Comparison of ENCODE assay signal across 9 cellular contexts in the genomic region with DNA sequence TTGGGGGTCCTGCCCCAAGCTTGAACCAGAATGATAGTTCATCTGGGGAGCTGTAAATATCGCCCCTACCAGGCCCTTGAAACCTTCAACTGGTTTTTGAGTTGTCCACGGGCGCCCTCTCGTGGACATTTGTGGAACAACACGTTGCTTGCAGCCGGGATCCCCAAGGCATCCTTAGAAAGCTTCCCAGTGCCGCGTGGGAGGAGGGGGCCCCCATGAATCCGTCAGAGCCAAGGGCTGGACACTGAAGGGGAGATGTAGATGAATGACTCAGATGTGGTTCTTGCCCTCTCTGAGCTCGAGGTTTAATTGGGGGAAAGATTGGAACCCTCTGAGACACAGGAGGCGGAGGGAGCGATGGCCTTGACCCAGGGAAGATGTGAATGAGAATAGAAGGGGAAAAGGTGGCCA. TPM values are rescaled to one million over a fixed set of nuclear protein-coding genes. Genes with fewer than 3 reads are reported as not detected.
DNase-seq lines count a peak whose midpoint lies in the region; ATAC-seq and TF ChIP-seq lines count a peak whose summit lies in the region.
"Had no signal": no experiment of that assay in that cellular context is flagged by ENCODE, and none has a peak within 500 bp of the region (broad histone marks: within the 10 kb centered on the region; RNA-seq: fewer than 3 reads in every experiment).

No MANE protein-coding gene starts in this region.

- H3K27ac ChIP-seq in coronary artery (no peak overlapping the region), lower lobe of right lung (no peak overlapping the region)

- intact Hi-C loops in lower lobe of right lung (cut with DNase I) = loop anchor here (10.0 kb wide), 1 partner anchor 186 kb away; no protein-coding TSS in a partner anchor

- peaks cover 4% of the 10 kb centered on the region for H3K9me3 ChIP-seq in lower lobe of right lung

- no peaks in the 10 kb centered on the region for H3K27me3 ChIP-seq in lower lobe of right lung (ENCODE audit: low read depth)

- H3K4me3 ChIP-seq in coronary artery = no peak overlapping the region
- H3K4me3 ChIP-seq in lower lobe of right lung = no peak overlapping the region

- TF ChIP-seq CTCF in coronary artery (IDR thresholded peaks at IDR 0.05) (peak; percentile 90), lower lobe of right lung (IDR thresholded peaks at IDR 0.05) (peak; percentile 98)

- DNase-seq in NK-92 treated with Interleukin-12 subunit alpha and Interleukin-12 subunit beta, amount 100 ng/mL, for 24 hours (lab: John Stamatoyannopoulos, UW) = peak; percentile 17
- no peak for DNase-seq in NK-92 (lab: John Stamatoyannopoulos, UW; ENCODE audit: unreplicated experiment)
- DNase-seq in NCI-H2171 (lab: John Stamatoyannopoulos, UW) = peak; percentile 32
- DNase-seq in activated CD4-positive, alpha-beta T cell treated with anti-CD3 and anti-CD28 coated beads, Interleukin-2, amount 50 U/mL, for 1 hour = peak; percentile 69
- peak; percentile 81 for DNase-seq in coronary artery (ENCODE audit: low spot score)
- peak; percentile 77 for DNase-seq in lower lobe of right lung
- DNase-seq in stimulated activated CD8-positive, alpha-beta memory T cell treated with anti-CD3 and anti-CD28 coated beads, Interleukin-12 subunit alpha, Interleukin-12 subunit beta, amount 100 ng/mL, for 1 hour (ENCODE audit: low read depth) = peak; percentile 64

- peaks cover 6% of the 10 kb centered on the region for H3K36me3 ChIP-seq in lower lobe of right lung

- no peaks in the 10 kb centered on the region for H3K4me1 ChIP-seq in lower lobe of right lung

- ATAC-seq in lower lobe of right lung (peak; percentile 65 to 69), HG03196 (IDR thresholded peaks at IDR 0.05; ENCODE audit: unreplicated experiment) (no peak)

RNA-seq across cellular contexts. Expression of a gene that starts 31.8 kb away (rescaled TPM):
- total RNA-seq in lower lobe of right lung = 9.2 TPM
- total RNA-seq: pulmonary artery endothelial cell had no signal

RNA-seq across cellular contexts. Expression of a gene that starts 38.6 kb away (rescaled TPM):
- total RNA-seq in lower lobe of right lung = 3.1 TPM
- total RNA-seq: pulmonary artery endothelial cell had no signal
